Comparison of ENCODE assay signal across 8 cellular contexts in genomic region chr12:57772429-57773322, GRCh38. TPM values are rescaled to one million over a fixed set of nuclear protein-coding genes. Genes with fewer than 3 reads are reported as not detected.
DNase-seq lines count a peak whose midpoint lies in the region; ATAC-seq, FAIRE-seq and TF ChIP-seq lines count a peak whose summit lies in the region.

EEF1AKMT3 (plus strand) TSS chr12:57772614; CDS start chr12:57772725, 111 bp downstream.

- POLR2A ChIA-PET in HCT116 (lab: Charles Lee), result interaction anchor here (0.6 to 1.2 kb wide), 5 partner anchors 7 to 559 kb away, joined by 3 to 6 read pairs (median 3); partner anchors contain the start of gene TSPAN31

- H3K9me2 ChIP-seq in HCT116 (ENCODE audit: insufficient read depth), result no peaks in the 10 kb centered on the region

- no peaks in the 10 kb centered on the region for H3K9me3 Mint-ChIP-seq in activated T-helper 1 cell treated with anti-CD3 and anti-CD28 coated beads, Interleukin-12 subunit alpha, Interleukin-12 subunit beta, Interleukin-2, Interleukin-4 antibody, amounts not matched to agents 30 ng/mL and 10 ng/mL and 1 ng/mL, durations not matched to agents 14 hours and 24 hours and 36 hours
- no peaks in the 10 kb centered on the region for H3K9me3 Mint-ChIP-seq in neural crest cell

- peak within 1 kb of the TSS; percentile 93 for H3K27ac ChIP-seq in HCT116 (ENCODE audit: low read depth, low read length)

- H3K9ac ChIP-seq in HCT116 (ENCODE audit: low read length), result peak within 1 kb of the TSS; percentile 97

- peaks cover 25% of the 10 kb centered on the region for H3K79me2 ChIP-seq in HCT116 (ENCODE audit: insufficient read depth, low read length)

- TF ChIP-seq POLR2A in HCT116 (IDR thresholded peaks at IDR 0.05; ENCODE audit: borderline replicate concordance, extremely low read depth, insufficient read depth, insufficient read length), result no peak

- no peaks in the 10 kb centered on the region for H3K9me3 ChIP-seq in HCT116 (ENCODE audit: control insufficient read depth in 1 of 2, insufficient read depth in 1 of 2, low read depth in 1 of 2, low read length in 2 of 2)

- TF ChIP-seq CTCF in HCT116 (IDR thresholded peaks at IDR 0.05 in 2 of 3, conservative IDR thresholded peaks at IDR 0.05 in 1 of 3; ENCODE audit: borderline replicate concordance in 1 of 3, insufficient read depth in 1 of 3, low read depth in 2 of 3, low read length in 2 of 3) (no peak), neural crest cell (conservative IDR thresholded peaks at IDR 0.05) (no peak)

- BruUV-seq in HCT116 (replicated peaks; lab: Mats Ljungman, UMichigan), result TSS peak; percentile 58

- CTCF ChIA-PET in HCT116 (lab: Charles Lee), result interaction anchor here (0.7 to 1.0 kb wide), 6 partner anchors 9 to 189 kb away, joined by 3 to 6 read pairs (median 4); partner anchors contain the start of gene TSFM

- no peaks in the 10 kb centered on the region for H4K20me1 ChIP-seq in HCT116 (ENCODE audit: insufficient read depth)

- peaks cover 35% of the 10 kb centered on the region for H3K36me3 Mint-ChIP-seq in activated T-helper 1 cell treated with anti-CD3 and anti-CD28 coated beads, Interleukin-12 subunit alpha, Interleukin-12 subunit beta, Interleukin-2, Interleukin-4 antibody, amounts not matched to agents 30 ng/mL and 10 ng/mL and 1 ng/mL, durations not matched to agents 14 hours and 24 hours and 36 hours (ENCODE audit: low read depth)
- peaks cover 14% of the 10 kb centered on the region for H3K36me3 Mint-ChIP-seq in neural crest cell (ENCODE audit: low read depth)

- peak within 1 kb of the TSS; percentile 91 to 97 for H3K4me3 ChIP-seq in HCT116 (replicated peaks in 1 of 2; ENCODE audit: low read depth in 1 of 2, low read length in 2 of 2)

- H3K4me1 Mint-ChIP-seq in activated T-helper 1 cell treated with anti-CD3 and anti-CD28 coated beads, Interleukin-12 subunit alpha, Interleukin-12 subunit beta, Interleukin-2, Interleukin-4 antibody, amounts not matched to agents 30 ng/mL and 10 ng/mL and 1 ng/mL, durations not matched to agents 14 hours and 24 hours and 36 hours (ENCODE audit: low read depth), result peaks cover 37% of the 10 kb centered on the region
- H3K4me1 Mint-ChIP-seq in neural crest cell, result peaks cover 21% of the 10 kb centered on the region

- no peak for TF ChIP-seq RAD21 in HCT116 (IDR thresholded peaks at IDR 0.05; ENCODE audit: low read depth)

- H3K4me1 ChIP-seq in HCT116 (ENCODE audit: control insufficient read depth in 1 of 2, insufficient read depth in 2 of 2, low read length in 2 of 2), result peaks cover 7 to 20% of the 10 kb centered on the region in 2 experiments

- DNase-seq in NCI-H2029 (lab: John Stamatoyannopoulos, UW), result peak; percentile 56
- no peak for DNase-seq in NCI-H2029 treated with DMSO at 0.1 percent for 48 hours (lab: John Stamatoyannopoulos, UW)
- DNase-seq in HCT116 (ENCODE audit: low read depth, low spot score), result no peak
- peak; percentile 65 for DNase-seq in MV-4-11 (lab: John Stamatoyannopoulos, UW)
- peak; percentile 25 for DNase-seq in activated T-helper 1 cell treated with anti-CD3 and anti-CD28 coated beads, Interleukin-12 subunit alpha, Interleukin-12 subunit beta, Interleukin-2, Interleukin-4 antibody, amounts not matched to agents 30 ng/mL and 10 ng/mL and 1 ng/mL, durations not matched to agents 14 hours and 24 hours and 36 hours (ENCODE audit: low spot score)
- DNase-seq in frontal cortex (ENCODE audit: low spot score in 2 of 2), result peak; percentile 56 to 71
- peak; percentile 34 for DNase-seq in neural crest cell (ENCODE audit: low read depth, low spot score)

- H3K27me3 ChIP-seq in HCT116 (ENCODE audit: insufficient read depth, low read length), result no peaks in the 10 kb centered on the region

- peak within 1 kb of the TSS; percentile 88 for H3K4me2 ChIP-seq in HCT116 (ENCODE audit: low read length)

- peak within 1 kb of the TSS; percentile 93 for H3K4me3 Mint-ChIP-seq in activated T-helper 1 cell treated with anti-CD3 and anti-CD28 coated beads, Interleukin-12 subunit alpha, Interleukin-12 subunit beta, Interleukin-2, Interleukin-4 antibody, amounts not matched to agents 30 ng/mL and 10 ng/mL and 1 ng/mL, durations not matched to agents 14 hours and 24 hours and 36 hours
- peak within 1 kb of the TSS; percentile 99 for H3K4me3 Mint-ChIP-seq in neural crest cell

- H3K27ac Mint-ChIP-seq in activated T-helper 1 cell treated with anti-CD3 and anti-CD28 coated beads, Interleukin-12 subunit alpha, Interleukin-12 subunit beta, Interleukin-2, Interleukin-4 antibody, amounts not matched to agents 30 ng/mL and 10 ng/mL and 1 ng/mL, durations not matched to agents 14 hours and 24 hours and 36 hours, result peak within 1 kb of the TSS; percentile 99
- peak within 1 kb of the TSS; percentile 100 for H3K27ac Mint-ChIP-seq in neural crest cell (ENCODE audit: unreplicated experiment)

- peak within 1 kb of the TSS; percentile 66 for H2AFZ ChIP-seq in HCT116 (ENCODE audit: low read depth, low read length, poor library complexity, severe bottlenecking)

- RAD21 ChIA-PET in HCT116 (lab: Charles Lee; ENCODE audit: low non-redundant PET in 1 of 2, low total read pairs in 2 of 2, uncharacterized antibody in 2 of 2, unreplicated experiment in 2 of 2), result interaction anchor here in 1 of 2 experiments (1.0 kb wide), 1 partner anchor 10 kb away, joined by 3 read pairs; the partner anchor contains the start of gene TSFM

- FAIRE-seq in frontal cortex (lab: Jason Lieb, UNC), result no peak

- H3K27me3 Mint-ChIP-seq in activated T-helper 1 cell treated with anti-CD3 and anti-CD28 coated beads, Interleukin-12 subunit alpha, Interleukin-12 subunit beta, Interleukin-2, Interleukin-4 antibody, amounts not matched to agents 30 ng/mL and 10 ng/mL and 1 ng/mL, durations not matched to agents 14 hours and 24 hours and 36 hours (ENCODE audit: insufficient read depth), result no peaks in the 10 kb centered on the region
- H3K27me3 Mint-ChIP-seq in neural crest cell (ENCODE audit: low read depth), result peaks cover 19% of the 10 kb centered on the region

- intact Hi-C loops in HCT116 (cut with micrococcal nuclease), result loop anchor here (1.0 kb wide), 1 partner anchor 10 kb away; the partner anchor contains the start of gene TSFM
- intact Hi-C loops in activated T-helper 1 cell treated with anti-CD3 and anti-CD28 coated beads, Interleukin-12 subunit alpha, Interleukin-12 subunit beta, Interleukin-2, Interleukin-4 antibody, amounts not matched to agents 30 ng/mL and 10 ng/mL and 1 ng/mL, durations not matched to agents 14 hours and 24 hours and 36 hours (cut with micrococcal nuclease), result loop anchor here (1.0 to 5.0 kb wide), 7 partner anchors 10 to 1825 kb away; partner anchors contain the start of genes ATP23, CDK4, SLC16A7 and TSFM

- H3K36me3 ChIP-seq in HCT116 (ENCODE audit: control insufficient read depth in 1 of 2, insufficient read depth in 2 of 2, low read length in 2 of 2), result peaks cover 6 to 27% of the 10 kb centered on the region in 2 experiments; a peak in 3 of 4 replicates

- ATAC-seq in HCT116 (peak; percentile 64), GM18520 (IDR thresholded peaks at IDR 0.05; ENCODE audit: unreplicated experiment) (no peak)

TF ChIP-seq in HCT116, 20 proteins besides CTCF, POLR2A, EP300 and RAD21:
- TF ChIP-seq POLR2AphosphoS5 (IDR thresholded peaks at IDR 0.05; ENCODE audit: low read depth, low read length) (peak; percentile 43; the same call in 1 of the 2 replicates), ZNF274 (IDR thresholded peaks at IDR 0.05; ENCODE audit: low read depth, low read length) (no peak), JUND (IDR thresholded peaks at IDR 0.05) (no peak), EGR1 (IDR thresholded peaks at IDR 0.05; ENCODE audit: low read depth) (no peak), ATF3 (IDR thresholded peaks at IDR 0.05) (no peak), SRF (IDR thresholded peaks at IDR 0.05; ENCODE audit: low read depth) (no peak), TCF7L2 (IDR thresholded peaks at IDR 0.05; ENCODE audit: borderline replicate concordance, extremely low read depth, insufficient read depth, insufficient read length) (no peak)

RNA-seq across cellular contexts. Expression of gene EEF1AKMT3, which starts in this region (rescaled TPM):
- total RNA-seq in HCT116 (2021; ENCODE audit: unreplicated experiment) (5.0 TPM), frontal cortex (1.2 TPM), neural crest cell (4.5 and 5.6 TPM in 2 replicates)
- polyA plus RNA-seq in HCT116 (2012), result 7.9 and 10.0 TPM in 2 replicates
- 4.5 and 5.4 TPM in 2 replicates for total RNA-seq in activated T-helper 1 cell treated with anti-CD3 and anti-CD28 coated beads, Interleukin-12 subunit alpha, Interleukin-12 subunit beta, Interleukin-2, Interleukin-4 antibody, amounts not matched to agents 30 ng/mL and 10 ng/mL and 1 ng/mL, durations not matched to agents 14 hours and 24 hours and 36 hours

Comparison
In these comparisons a context has a peak if more than half of its experiments do, and no peak if none do; other contexts are left out.
1. DNase-seq: peak in NCI-H2029 (single experiment), MV-4-11 (single experiment), activated T-helper 1 cell treated with anti-CD3 and anti-CD28 coated beads, Interleukin-12 subunit alpha, Interleukin-12 subunit beta, Interleukin-2, Interleukin-4 antibody, amounts not matched to agents 30 ng/mL and 10 ng/mL and 1 ng/mL, durations not matched to agents 14 hours and 24 hours and 36 hours (single experiment), frontal cortex (2 of 2) and neural crest cell (single experiment); none in NCI-H2029 treated with DMSO at 0.1 percent for 48 hours (single experiment) and HCT116 (single experiment).